ENCODE assay signal across 14 cellular contexts in genomic region chr1:91809267-91809666, GRCh38.
DNase-seq lines count a peak whose midpoint lies in the region; ATAC-seq, FAIRE-seq and TF ChIP-seq lines count a peak whose summit lies in the region.
"Had no signal": no experiment of that assay in that cellular context is flagged by ENCODE, and none has a peak within 500 bp of the region (broad histone marks: within the 10 kb centered on the region; RNA-seq: fewer than 3 reads in every experiment).

No MANE protein-coding gene starts in this region.

- H3K9me3 ChIP-seq in astrocyte (ENCODE audit: insufficient read depth, low read depth, low read length) = no peaks in the 10 kb centered on the region
- H3K9me3 ChIP-seq: HAP-1 had no signal

- no peak overlapping the region for H3K27ac ChIP-seq in astrocyte (ENCODE audit: low read depth, low read length)
- H3K27ac ChIP-seq: dorsolateral prefrontal cortex had no signal

- intact Hi-C loops in natural killer cell (cut with micrococcal nuclease) = no loop called here

- no peak overlapping the region for H3K9ac ChIP-seq in astrocyte (ENCODE audit: low read length)

- H3K36me3 ChIP-seq in astrocyte (ENCODE audit: insufficient read depth, low read length) = no peaks in the 10 kb centered on the region
- H3K36me3 ChIP-seq: HAP-1 had no signal

- no peak overlapping the region for H2AFZ ChIP-seq in astrocyte (ENCODE audit: low read depth, low read length)

- no peak overlapping the region for H3K4me2 ChIP-seq in astrocyte (ENCODE audit: low read length)

- ATAC-seq in natural killer cell = no peak
- no peak for ATAC-seq in GM19395 (IDR thresholded peaks at IDR 0.05; ENCODE audit: unreplicated experiment)
- ATAC-seq: stimulated activated naive CD8-positive, alpha-beta T cell treated with anti-CD3 and anti-CD28 coated beads, Interleukin-15, amount 100 ng/mL, for 72 hours had no signal

- H3K4me1 ChIP-seq in astrocyte (ENCODE audit: insufficient read depth, low read length) = peaks cover 2% of the 10 kb centered on the region

- H3K4me3 ChIP-seq in astrocyte (ENCODE audit: insufficient read depth, low read depth, low read length) = no peak overlapping the region
- H3K4me3 ChIP-seq: dorsolateral prefrontal cortex, HAP-1 had no signal

- TF ChIP-seq CTCF in astrocyte (IDR thresholded peaks at IDR 0.05; ENCODE audit: insufficient read depth, low read depth, low read length) (no peak), natural killer cell (IDR thresholded peaks at IDR 0.05) (no peak)

- H3K4me3 Mint-ChIP-seq in astrocyte (ENCODE audit: unreplicated experiment) = no peak overlapping the region
- peak overlapping the region; percentile 10 for H3K4me3 Mint-ChIP-seq in natural killer cell
- H3K4me3 Mint-ChIP-seq: stimulated activated naive CD8-positive, alpha-beta T cell treated with anti-CD3 and anti-CD28 coated beads, Interleukin-15, amount 100 ng/mL, for 72 hours had no signal

- peak; percentile 76 for DNase-seq in EH (ENCODE audit: low read depth)
- DNase-seq in HS-5 (ENCODE audit: low read depth) = peak; percentile 36
- DNase-seq in astrocyte (ENCODE audit: low read depth) = peak; percentile 66
- no peak for DNase-seq in natural killer cell
- no peak for DNase-seq in cerebellar nuclear complex (lab: John Stamatoyannopoulos, UW)
- no peak for DNase-seq in stimulated activated naive CD4-positive, alpha-beta T cell treated with Interleukin-2 at 50 U/mL for 16 hours (lab: John Stamatoyannopoulos, UW)
- DNase-seq: dorsolateral prefrontal cortex; foreskin melanocyte; mesendoderm; NCI-H2171 treated with DMSO at 0.1 percent for 48 hours; occipital lobe; stimulated activated naive CD8-positive, alpha-beta T cell treated with anti-CD3 and anti-CD28 coated beads, Interleukin-15, amount 100 ng/mL, for 72 hours had no signal

- H3K36me3 Mint-ChIP-seq in astrocyte (ENCODE audit: low read depth, unreplicated experiment) (no peaks in the 10 kb centered on the region), natural killer cell (no peaks in the 10 kb centered on the region)

- peaks cover 22% of the 10 kb centered on the region for H3K4me1 Mint-ChIP-seq in astrocyte (ENCODE audit: low read depth, unreplicated experiment)
- H3K4me1 Mint-ChIP-seq in natural killer cell = peaks cover 86 to 90% of the 10 kb centered on the region in 2 donors

- FAIRE-seq in astrocyte (lab: Jason Lieb, UNC) = no peak

- peaks cover 5% of the 10 kb centered on the region for H3K27me3 Mint-ChIP-seq in astrocyte (ENCODE audit: low read depth, unreplicated experiment)
- H3K27me3 Mint-ChIP-seq in natural killer cell (ENCODE audit: low read depth in 2 of 2) = no peaks in the 10 kb centered on the region
- H3K27me3 Mint-ChIP-seq: stimulated activated naive CD8-positive, alpha-beta T cell treated with anti-CD3 and anti-CD28 coated beads, Interleukin-15, amount 100 ng/mL, for 72 hours had no signal

- no peaks in the 10 kb centered on the region for H3K79me2 ChIP-seq in astrocyte (ENCODE audit: insufficient read depth, low read length)

- no peaks in the 10 kb centered on the region for H3K27me3 ChIP-seq in astrocyte (ENCODE audit: insufficient read depth, low read length)

- no peaks in the 10 kb centered on the region for H4K20me1 ChIP-seq in astrocyte (ENCODE audit: insufficient read depth, low read length)

- H3K27ac Mint-ChIP-seq in astrocyte (ENCODE audit: unreplicated experiment) (no peak overlapping the region), natural killer cell (peak overlapping the region; percentile 70 to 95)
- H3K27ac Mint-ChIP-seq: stimulated activated naive CD8-positive, alpha-beta T cell treated with anti-CD3 and anti-CD28 coated beads, Interleukin-15, amount 100 ng/mL, for 72 hours had no signal

- H3K9me3 Mint-ChIP-seq in astrocyte (ENCODE audit: unreplicated experiment) (no peaks in the 10 kb centered on the region), natural killer cell (no peaks in the 10 kb centered on the region)
- H3K9me3 Mint-ChIP-seq: stimulated activated naive CD8-positive, alpha-beta T cell treated with anti-CD3 and anti-CD28 coated beads, Interleukin-15, amount 100 ng/mL, for 72 hours had no signal

Comparison
In these comparisons a context has a peak if more than half of its experiments do, and no peak if none do; other contexts are left out.
1. DNase-seq: peak in EH (single experiment), HS-5 (single experiment) and astrocyte (single experiment); none in natural killer cell (single experiment), cerebellar nuclear complex (0 of 2) and stimulated activated naive CD4-positive, alpha-beta T cell treated with Interleukin-2 at 50 U/mL for 16 hours (single experiment).